In the genomic region with DNA sequence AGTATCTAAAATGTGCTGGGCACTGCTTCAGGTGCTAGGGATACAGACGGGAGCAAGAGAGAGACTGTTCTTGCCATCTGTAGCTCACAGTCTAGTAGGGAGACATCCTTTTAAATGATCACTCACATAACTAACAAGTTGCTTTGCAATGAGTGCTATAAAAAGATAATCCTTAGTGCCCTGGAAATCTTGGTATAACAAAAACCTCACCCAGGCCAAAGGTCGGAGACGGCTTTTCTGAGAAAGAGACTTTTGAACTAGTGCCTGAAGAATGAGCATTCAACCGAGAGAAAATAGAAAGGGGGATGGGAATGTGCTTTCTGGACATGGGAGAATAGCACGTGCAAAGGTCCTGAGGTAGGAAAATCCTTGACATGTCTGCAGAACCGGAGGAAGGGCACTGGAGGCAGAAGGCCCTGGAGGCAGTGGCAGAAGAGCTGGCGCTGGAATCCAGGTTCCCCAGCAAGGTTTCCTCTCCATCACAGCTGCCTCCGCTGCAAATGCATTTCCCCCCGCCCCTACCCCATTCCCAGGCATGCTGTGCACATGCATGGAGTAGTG, we compare ENCODE assay signal across 25 cellular contexts.
"Had no signal": no experiment of that assay in that cellular context is flagged by ENCODE, and none has a peak within 500 bp of the region (broad histone marks: within the 10 kb centered on the region; RNA-seq: fewer than 3 reads in every experiment).

No MANE protein-coding gene starts in this region.

- H3K27ac ChIP-seq: coronary artery, foreskin keratinocyte, neutrophil, right atrium auricular region, sigmoid colon, testis had no signal

- FAIRE-seq: endothelial cell of umbilical vein, keratinocyte had no signal

- H3K4me3 Mint-ChIP-seq: endodermal cell; immature natural killer cell; naive thymus-derived CD8-positive, alpha-beta T cell; stimulated activated effector memory CD8-positive, alpha-beta T cell treated with anti-CD3 and anti-CD28 coated beads, Interleukin-12 subunit alpha, Interleukin-12 subunit beta, amount 100 ng/mL, for 72 hours; stimulated activated naive CD8-positive, alpha-beta T cell treated with anti-CD3 and anti-CD28 coated beads, Interleukin-15, amount 100 ng/mL, for 72 hours had no signal

- H3K27ac Mint-ChIP-seq: endodermal cell; immature natural killer cell; naive thymus-derived CD8-positive, alpha-beta T cell; stimulated activated effector memory CD8-positive, alpha-beta T cell treated with anti-CD3 and anti-CD28 coated beads, Interleukin-12 subunit alpha, Interleukin-12 subunit beta, amount 100 ng/mL, for 72 hours; stimulated activated naive CD8-positive, alpha-beta T cell treated with anti-CD3 and anti-CD28 coated beads, Interleukin-15, amount 100 ng/mL, for 72 hours had no signal

- H3K4me1 ChIP-seq: foreskin keratinocyte, sigmoid colon, testis had no signal

- H3K9me3 ChIP-seq: neutrophil, right atrium auricular region, sigmoid colon, testis had no signal

- H3K4me1 Mint-ChIP-seq: endodermal cell; immature natural killer cell; naive thymus-derived CD8-positive, alpha-beta T cell; stimulated activated effector memory CD8-positive, alpha-beta T cell treated with anti-CD3 and anti-CD28 coated beads, Interleukin-12 subunit alpha, Interleukin-12 subunit beta, amount 100 ng/mL, for 72 hours; stimulated activated naive CD8-positive, alpha-beta T cell treated with anti-CD3 and anti-CD28 coated beads, Interleukin-15, amount 100 ng/mL, for 72 hours had no signal

- H3K9me3 Mint-ChIP-seq: endodermal cell; immature natural killer cell; naive thymus-derived CD8-positive, alpha-beta T cell; stimulated activated effector memory CD8-positive, alpha-beta T cell treated with anti-CD3 and anti-CD28 coated beads, Interleukin-12 subunit alpha, Interleukin-12 subunit beta, amount 100 ng/mL, for 72 hours; stimulated activated naive CD8-positive, alpha-beta T cell treated with anti-CD3 and anti-CD28 coated beads, Interleukin-15, amount 100 ng/mL, for 72 hours had no signal

- H3K36me3 ChIP-seq: neutrophil, right atrium auricular region, sigmoid colon had no signal

- H3K27me3 Mint-ChIP-seq: naive thymus-derived CD8-positive, alpha-beta T cell; stimulated activated naive CD8-positive, alpha-beta T cell treated with anti-CD3 and anti-CD28 coated beads, Interleukin-15, amount 100 ng/mL, for 72 hours had no signal

- H3K36me3 Mint-ChIP-seq: naive thymus-derived CD8-positive, alpha-beta T cell had no signal

- H3K27me3 ChIP-seq: neutrophil, right atrium auricular region, sigmoid colon, testis had no signal

- DNase-seq: effector CD4-positive, alpha-beta T cell; endodermal cell; erythroblast; foreskin keratinocyte; immature natural killer cell; left cardiac atrium; left ventricle myocardium superior; mesenchymal stem cell; midbrain; naive thymus-derived CD8-positive, alpha-beta T cell; posterior cingulate gyrus; sigmoid colon; stimulated activated CD4-positive, alpha-beta T cell treated with anti-CD3 and anti-CD28 coated beads, Interleukin-2, amount 100 ng/mL, for 48 hours; stimulated activated CD8-positive, alpha-beta memory T cell treated with anti-CD3 and anti-CD28 coated beads, Interleukin-4, amount 100 ng/mL, for 48 hours; stimulated activated naive CD8-positive, alpha-beta T cell treated with anti-CD3 and anti-CD28 coated beads, Interleukin-15, amount 100 ng/mL, for 72 hours; testis; trophoblast cell had no signal

- ATAC-seq: foreskin keratinocyte; left cardiac atrium; left ventricle myocardium superior; naive thymus-derived CD8-positive, alpha-beta T cell; stimulated activated effector memory CD8-positive, alpha-beta T cell treated with anti-CD3 and anti-CD28 coated beads, Interleukin-12 subunit alpha, Interleukin-12 subunit beta, amount 100 ng/mL, for 72 hours; stimulated activated naive CD8-positive, alpha-beta T cell treated with anti-CD3 and anti-CD28 coated beads, Interleukin-15, amount 100 ng/mL, for 72 hours had no signal

- H3K4me3 ChIP-seq: coronary artery, lung, right atrium auricular region, sigmoid colon, skin epidermis, testis had no signal
